Comparison of ENCODE assay signal across 11 cellular contexts in genomic region chr1:236144446-236145150, GRCh38. TPM values are rescaled to one million over a fixed set of nuclear protein-coding genes. Genes with fewer than 3 reads are reported as not detected.
DNase-seq lines count a peak whose midpoint lies in the region; ATAC-seq, FAIRE-seq and TF ChIP-seq lines count a peak whose summit lies in the region.
"Had no signal": no experiment of that assay in that cellular context is flagged by ENCODE, and none has a peak within 500 bp of the region (broad histone marks: within the 10 kb centered on the region; RNA-seq: fewer than 3 reads in every experiment).

No MANE protein-coding gene starts in this region.

- no peak overlapping the region for H3K27ac ChIP-seq in K562 (ENCODE audit: extremely low read depth, low read depth, low read length)
- no peak overlapping the region for H3K27ac ChIP-seq in effector memory CD4-positive, alpha-beta T cell (ENCODE audit: insufficient read depth, low read length, poor library complexity, severe bottlenecking)
- H3K27ac ChIP-seq: cardiac muscle cell had no signal

- CTCF ChIA-PET in K562 (lab: Yijun Ruan, JAX; ENCODE audit: low intra/inter-chr PET ratio), result no interaction called here

- peaks cover 5% of the 10 kb centered on the region for H3K36me3 Mint-ChIP-seq in nephron (ENCODE audit: low read depth)

- FAIRE-seq in K562 (lab: Jason Lieb, UNC), result no peak

- peaks cover 8% of the 10 kb centered on the region for H3K36me3 ChIP-seq in GM06990 (ENCODE audit: control insufficient read depth, insufficient read depth, low read length)
- no peaks in the 10 kb centered on the region for H3K36me3 ChIP-seq in K562 (ENCODE audit: control insufficient read depth, insufficient read depth, low read length)
- no peaks in the 10 kb centered on the region for H3K36me3 ChIP-seq in effector memory CD4-positive, alpha-beta T cell (ENCODE audit: control insufficient read depth, insufficient read depth, low read length)
- H3K36me3 ChIP-seq: cardiac muscle cell had no signal

- no peak overlapping the region for H2AFZ ChIP-seq in K562 (ENCODE audit: low read depth, low read length)

- intact Hi-C loops in K562 (cut with micrococcal nuclease), result no loop called here

- no peak for TF ChIP-seq RAD21 in K562 (CRISPR knock-in tag; conservative IDR thresholded peaks at IDR 0.05 in 1 of 2, IDR thresholded peaks at IDR 0.05 in 1 of 2)

- H3K27me3 ChIP-seq in GM06990 (replicated peaks; ENCODE audit: control insufficient read depth, insufficient read depth, low read length) (peaks cover 4% of the 10 kb centered on the region; the same call in 1 of the 2 replicates), K562 (ENCODE audit: control insufficient read depth in 2 of 2, insufficient read depth in 2 of 2, low read length in 2 of 2) (peaks cover 64 to 88% of the 10 kb centered on the region in 2 experiments)
- peaks cover 7% of the 10 kb centered on the region for H3K27me3 ChIP-seq in effector memory CD4-positive, alpha-beta T cell (replicated peaks; ENCODE audit: control insufficient read depth, insufficient read depth, low read length, poor library complexity, severe bottlenecking)

- ATAC-seq in HG02642 (IDR thresholded peaks at IDR 0.05; ENCODE audit: poor library complexity, unreplicated experiment) (peak; percentile 28), K562 (no peak), HG02588 (IDR thresholded peaks at IDR 0.05; ENCODE audit: unreplicated experiment) (no peak)

- peak overlapping the region; percentile 57 to 95 (median 91) for H3K4me3 Mint-ChIP-seq in nephron

- no peaks in the 10 kb centered on the region for H3K9me1 ChIP-seq in K562 (ENCODE audit: control insufficient read depth, insufficient read depth, low read length)

- peaks cover 0 to 15% of the 10 kb centered on the region in 2 experiments; a peak in 2 of 5 replicates for H3K4me1 ChIP-seq in K562 (replicated peaks in 1 of 2; ENCODE audit: control insufficient read depth in 2 of 2, insufficient read depth in 2 of 2, low read length in 2 of 2)
- peaks cover 15% of the 10 kb centered on the region for H3K4me1 ChIP-seq in effector memory CD4-positive, alpha-beta T cell (ENCODE audit: control insufficient read depth, insufficient read depth, low read length, poor library complexity, severe bottlenecking)

- H3K9me3 ChIP-seq in K562 (replicated peaks; ENCODE audit: control insufficient read depth, insufficient read depth, low read depth, low read length), result no peaks in the 10 kb centered on the region
- H3K9me3 ChIP-seq in effector memory CD4-positive, alpha-beta T cell (ENCODE audit: control insufficient read depth, low read length), result no peaks in the 10 kb centered on the region

- TF ChIP-seq CTCF in GM06990 (IDR thresholded peaks at IDR 0.05; ENCODE audit: insufficient read depth, low read length, poor library complexity, severe bottlenecking) (peak; percentile 30), K562 (IDR thresholded peaks at IDR 0.05 in 2 of 3, conservative IDR thresholded peaks at IDR 0.05 in 1 of 3; ENCODE audit: insufficient read depth in 2 of 3, low read depth in 1 of 3, low read length in 3 of 3) (no peak), nephron (IDR thresholded peaks at IDR 0.05; ENCODE audit: unreplicated experiment in 3 of 3) (no peak)

- H3K9ac ChIP-seq in K562 (ENCODE audit: insufficient read depth in 1 of 2, low read depth in 2 of 2, low read length in 2 of 2), result no peak overlapping the region

- POLR2A ChIA-PET in K562 (lab: Yijun Ruan, JAX), result interaction anchor here (2.2 kb wide), 1 partner anchor 11 kb away, joined by 11 read pairs; no protein-coding TSS in a partner anchor

- no peak for TF ChIP-seq EP300 in K562 (IDR thresholded peaks at IDR 0.05; ENCODE audit: low read length)

- DNase-seq in GM06990 (ENCODE audit: extremely low read depth, insufficient read length), result no peak
- no peak for DNase-seq in K562 (ENCODE audit: extremely low read depth in 1 of 4, low spot score in 3 of 4)
- DNase-seq in effector memory CD4-positive, alpha-beta T cell, result no peak
- DNase-seq in GF-D8 (lab: John Stamatoyannopoulos, UW), result no peak
- DNase-seq in activated CD4-positive, CD25-positive, alpha-beta regulatory T cell treated with anti-CD3 and anti-CD28 coated beads, Interleukin-2, amount 50 U/mL, for 72 hours, result no peak
- DNase-seq: T-helper 2 cell had no signal

- H3K4me2 ChIP-seq in K562 (ENCODE audit: insufficient read depth, low read length), result no peak overlapping the region

- TSS peak; percentile 41 for BruUV-seq in K562 (replicated peaks; lab: Mats Ljungman, UMichigan)

- WGBS in K562 (ENCODE audit: insufficient coverage, low coverage, missing lambda C conversion rate), result 9% methylated on average over 12 of the region's 12 CpGs

- no peaks in the 10 kb centered on the region for H3K79me2 ChIP-seq in K562 (ENCODE audit: control insufficient read depth, insufficient read depth, low read length)

- 0 out of 2 replicates have a peak, but pooled peaks cover 9% of the 10 kb centered on the region for H4K20me1 ChIP-seq in K562 (replicated peaks; ENCODE audit: control insufficient read depth, insufficient read depth, low read length)

- no peak for TF ChIP-seq POLR2A in K562 (conservative IDR thresholded peaks at IDR 0.05)

- H3K27ac Mint-ChIP-seq in nephron, result peak overlapping the region in 1 of 3 experiments; percentile 84

- H3K4me1 Mint-ChIP-seq in nephron, result peaks cover 35% of the 10 kb centered on the region

- H3K27me3 Mint-ChIP-seq in nephron (ENCODE audit: low read depth), result peaks cover 56% of the 10 kb centered on the region

- in situ Hi-C loops in K562 (cut with MboI), result no loop called here

- H3K9me3 Mint-ChIP-seq in nephron, result no peaks in the 10 kb centered on the region

- H3K4me3 ChIP-seq in GM06990 (replicated peaks; ENCODE audit: low read depth, low read length) (peak overlapping the region; percentile 78), K562 (no peak overlapping the region)
- no peak overlapping the region for H3K4me3 ChIP-seq in effector memory CD4-positive, alpha-beta T cell (ENCODE audit: insufficient read depth, low read depth, low read length, poor library complexity, severe bottlenecking)
- H3K4me3 ChIP-seq: cardiac muscle cell, lung had no signal

TF ChIP-seq in K562, 482 proteins besides CTCF, POLR2A, EP300 and RAD21:
- no peak for TF ChIP-seq HDAC6 (IDR thresholded peaks at IDR 0.05; ENCODE audit: low read depth, low read length)
- TF ChIP-seq MAFK (IDR thresholded peaks at IDR 0.05; ENCODE audit: low read length), result peak; percentile 61; the same call in 1 of the 2 replicates
- TF ChIP-seq MAFF (IDR thresholded peaks at IDR 0.05; ENCODE audit: low read length), result peak; percentile 61
- TF ChIP-seq C11orf30 (IDR thresholded peaks at IDR 0.05; ENCODE audit: low read depth), result peak; percentile 80
- peak; percentile 83 for TF ChIP-seq MAFG (tag; conservative IDR thresholded peaks at IDR 0.05)
- peak; percentile 82 for TF ChIP-seq ZNF316 (IDR thresholded peaks at IDR 0.05)

RNA-seq across cellular contexts. Expression of gene GPR137B, which starts 2.3 kb away (rescaled TPM):
- total RNA-seq in K562 (2011; cell fraction: chromatin; rRNA removed; ENCODE audit: low replicate concordance), result 0.28 and 0.65 TPM in 2 replicates
- 0.17 and 0.79 TPM in 2 replicates for total RNA-seq in K562 (2011; cell fraction: nucleolus; rRNA removed)
- total RNA-seq in K562 (2011; cell fraction: nucleoplasm; rRNA removed), result 0.22 and 2.1 TPM in 2 replicates
- total RNA-seq in K562 (2014; rRNA removed), result 0.36 and 0.94 TPM in 2 replicates
- total RNA-seq in K562 (2014; rRNA removed; fragmentation: Illumina TruSeq; extraction: Trizol), result 0.70 and 0.76 TPM in 2 replicates
- total RNA-seq in K562 (2015; rRNA removed; fragmentation: Illumina TruSeq; extraction: Trizol), result 0.75 and 0.87 TPM in 2 replicates
- total RNA-seq in K562 (2021), result 0.49 and 0.62 TPM in 2 replicates
- 0.04 and 0.28 TPM in 2 replicates for polyA plus RNA-seq in K562 (2011; rRNA removed)
- 0.07 and 0.19 TPM in 2 replicates for polyA plus RNA-seq in K562 (2011; cell fraction: cytosol; rRNA removed)
- polyA plus RNA-seq in K562 (2011; cell fraction: nucleus; rRNA removed), result 0.30 and 0.60 TPM in 2 replicates
- 0.78 and 1.8 TPM in 2 replicates for polyA plus RNA-seq in K562 (2012)
- polyA plus RNA-seq in K562 (2014; fragmentation: Illumina TruSeq; extraction: Trizol), result 1.0 and 1.1 TPM in 2 replicates
- polyA plus RNA-seq in K562 (2014; fragmentation: Nextera tagmentation; extraction: Ambion mirVana), result under 1 TPM; 0.14 to 0.35 TPM
- 0.49 and 0.62 TPM in 2 replicates for polyA plus RNA-seq in K562 (2014; rRNA removed)
- 0.27 TPM in 1 of 2 replicates, not detected in the other for polyA minus RNA-seq in K562 (2011; rRNA and poly(A)+ RNA removed)
- not detected in 2 replicates for polyA minus RNA-seq in K562 (2011; cell fraction: cytosol; rRNA and poly(A)+ RNA removed)
- polyA minus RNA-seq in K562 (2011; cell fraction: nucleus; rRNA and poly(A)+ RNA removed), result 0.13 TPM in 1 of 2 replicates, not detected in the other
